21 cellular contexts compared by ENCODE assay signal in genomic region chr6:92716638-92717037, GRCh38.
A peak's percentile ranks its signal among the peaks of the same experiment; 100 is the strongest.
DNase-seq lines count a peak whose midpoint lies in the region; ATAC-seq and TF ChIP-seq lines count a peak whose summit lies in the region.
"Had no signal": no experiment of that assay in that cellular context is flagged by ENCODE, and none has a peak within 500 bp of the region (broad histone marks: within the 10 kb centered on the region; RNA-seq: fewer than 3 reads in every experiment).

No MANE protein-coding gene starts in this region.

- H3K9me3 ChIP-seq in right cardiac atrium (ENCODE audit: control insufficient read depth, low read length) (no peaks in the 10 kb centered on the region), SK-N-MC (ENCODE audit: low read depth, low read length) (no peaks in the 10 kb centered on the region)
- H3K9me3 ChIP-seq: A549, Caco-2 had no signal

- peaks cover 25% of the 10 kb centered on the region for H3K4me1 Mint-ChIP-seq in osteocyte (ENCODE audit: unreplicated experiment)
- no peaks in the 10 kb centered on the region for H3K4me1 Mint-ChIP-seq in natural killer cell treated with Interleukin-12 subunit alpha and Interleukin-12 subunit beta and Interleukin-15 and Interleukin-18, amount 100 ng/mL, for 72 hours (ENCODE audit: low read depth in 2 of 2)
- H3K4me1 Mint-ChIP-seq: B cell had no signal

- no peak overlapping the region for H3K4me3 Mint-ChIP-seq in osteocyte (ENCODE audit: unreplicated experiment)
- no peak overlapping the region for H3K4me3 Mint-ChIP-seq in natural killer cell treated with Interleukin-12 subunit alpha and Interleukin-12 subunit beta and Interleukin-15 and Interleukin-18, amount 100 ng/mL, for 72 hours
- H3K4me3 Mint-ChIP-seq: B cell; CD4-positive, alpha-beta T cell; CD8-positive, alpha-beta T cell had no signal

- no peak overlapping the region for H3K27ac ChIP-seq in right cardiac atrium (ENCODE audit: low read length)
- H3K27ac ChIP-seq in SK-N-MC: peak overlapping the region; percentile 37; the same call in 1 of the 2 replicates
- H3K27ac ChIP-seq: 22Rv1; A549; BLaER1 treated with 17β-estradiol and CSF1 and Interleukin-3, amounts not matched to agents 10 nM and 100 nM; C4-2B had no signal

- peak overlapping the region; percentile 60 for H3K27ac Mint-ChIP-seq in osteocyte (ENCODE audit: unreplicated experiment)
- H3K27ac Mint-ChIP-seq in natural killer cell treated with Interleukin-12 subunit alpha and Interleukin-12 subunit beta and Interleukin-15 and Interleukin-18, amount 100 ng/mL, for 72 hours: no peak overlapping the region
- H3K27ac Mint-ChIP-seq: B cell; CD4-positive, alpha-beta T cell; CD8-positive, alpha-beta T cell had no signal

- H3K27me3 Mint-ChIP-seq in osteocyte (ENCODE audit: unreplicated experiment): no peaks in the 10 kb centered on the region
- no peaks in the 10 kb centered on the region for H3K27me3 Mint-ChIP-seq in natural killer cell treated with Interleukin-12 subunit alpha and Interleukin-12 subunit beta and Interleukin-15 and Interleukin-18, amount 100 ng/mL, for 72 hours
- H3K27me3 Mint-ChIP-seq: B cell; CD4-positive, alpha-beta T cell had no signal

- H3K4me1 ChIP-seq in right cardiac atrium (ENCODE audit: control insufficient read depth, insufficient read depth, low read length): no peaks in the 10 kb centered on the region
- H3K4me1 ChIP-seq: A549; BLaER1 treated with 17β-estradiol and CSF1 and Interleukin-3, amounts not matched to agents 10 nM and 100 nM; Caco-2 had no signal

- H3K36me3 Mint-ChIP-seq in osteocyte (ENCODE audit: unreplicated experiment): no peaks in the 10 kb centered on the region
- no peaks in the 10 kb centered on the region for H3K36me3 Mint-ChIP-seq in natural killer cell treated with Interleukin-12 subunit alpha and Interleukin-12 subunit beta and Interleukin-15 and Interleukin-18, amount 100 ng/mL, for 72 hours
- H3K36me3 Mint-ChIP-seq: CD8-positive, alpha-beta T cell had no signal

- H3K4me3 ChIP-seq in right cardiac atrium (ENCODE audit: low read length) (no peak overlapping the region), SK-N-MC (no peak overlapping the region)
- H3K4me3 ChIP-seq: A549; BLaER1 treated with 17β-estradiol and CSF1 and Interleukin-3, amounts not matched to agents 10 nM and 100 nM; GM12878 had no signal

- H3K9me3 Mint-ChIP-seq in osteocyte (ENCODE audit: unreplicated experiment): no peaks in the 10 kb centered on the region
- peaks cover 14% of the 10 kb centered on the region for H3K9me3 Mint-ChIP-seq in natural killer cell treated with Interleukin-12 subunit alpha and Interleukin-12 subunit beta and Interleukin-15 and Interleukin-18, amount 100 ng/mL, for 72 hours

- WGBS in right cardiac atrium: 28% methylated on average over 4 of the region's 4 CpGs

- intact Hi-C loops in right cardiac atrium (cut with DNase I) (no loop called here), cardiac septum (cut with DNase I) (no loop called here), posterior cingulate gyrus (cut with DNase I) (no loop called here)

- H3K27me3 ChIP-seq in right cardiac atrium (ENCODE audit: control insufficient read depth, insufficient read depth): no peaks in the 10 kb centered on the region
- H3K27me3 ChIP-seq: BLaER1 treated with 17β-estradiol and CSF1 and Interleukin-3, amounts not matched to agents 10 nM and 100 nM had no signal

- DNase-seq in right cardiac atrium (peak; percentile 18 to 58 (median 28)), cardiac septum (ENCODE audit: low spot score) (no peak), NCI-H69 (lab: John Stamatoyannopoulos, UW) (peak; percentile 20), SK-N-MC (ENCODE audit: low read depth, low spot score) (no peak), osteocyte (ENCODE audit: extremely low spot score, unreplicated experiment) (no peak), GM10266 (ENCODE audit: extremely low spot score) (no peak), posterior cingulate gyrus (no peak)
- no peak for DNase-seq in natural killer cell treated with Interleukin-12 subunit alpha and Interleukin-12 subunit beta and Interleukin-15 and Interleukin-18, amount 100 ng/mL, for 72 hours (ENCODE audit: low spot score)
- DNase-seq: AML-193; Caco-2; Calu3; CD4-positive, alpha-beta T cell; CD8-positive, alpha-beta T cell; DMS79 treated with DMSO at 0.1 percent for 48 hours; GF-D8 had no signal

- ATAC-seq in right cardiac atrium: peak in 1 of 2 donors; percentile 74
- no peak for ATAC-seq in natural killer cell treated with Interleukin-12 subunit alpha and Interleukin-12 subunit beta and Interleukin-15 and Interleukin-18, amount 100 ng/mL, for 72 hours
- ATAC-seq: A549; CD8-positive, alpha-beta T cell; GM12878 had no signal

- TF ChIP-seq CTCF in osteocyte (IDR thresholded peaks at IDR 0.05) (no peak), GM10266 (IDR thresholded peaks at IDR 0.05; ENCODE audit: control insufficient read depth, insufficient read depth, low read depth, missing control alignments) (no peak)

- no peak overlapping the region for H3K9ac ChIP-seq in SK-N-MC (ENCODE audit: insufficient read length)
- H3K9ac ChIP-seq: BLaER1 treated with 17β-estradiol and CSF1 and Interleukin-3, amounts not matched to agents 10 nM and 100 nM had no signal

- no peaks in the 10 kb centered on the region for H3K36me3 ChIP-seq in SK-N-MC (ENCODE audit: insufficient read depth, low read length)
- H3K36me3 ChIP-seq: BLaER1 treated with 17β-estradiol and CSF1 and Interleukin-3, amounts not matched to agents 10 nM and 100 nM had no signal

Comparison
In these comparisons a context has a peak if more than half of its experiments do, and no peak if none do; other contexts are left out.
1. DNase-seq: peak in right cardiac atrium (3 of 3) and NCI-H69 (single experiment); none in cardiac septum (single experiment), SK-N-MC (single experiment), osteocyte (single experiment), natural killer cell treated with Interleukin-12 subunit alpha and Interleukin-12 subunit beta and Interleukin-15 and Interleukin-18, amount 100 ng/mL, for 72 hours (single experiment), GM10266 (single experiment) and posterior cingulate gyrus (0 of 10).